In the genomic region with DNA sequence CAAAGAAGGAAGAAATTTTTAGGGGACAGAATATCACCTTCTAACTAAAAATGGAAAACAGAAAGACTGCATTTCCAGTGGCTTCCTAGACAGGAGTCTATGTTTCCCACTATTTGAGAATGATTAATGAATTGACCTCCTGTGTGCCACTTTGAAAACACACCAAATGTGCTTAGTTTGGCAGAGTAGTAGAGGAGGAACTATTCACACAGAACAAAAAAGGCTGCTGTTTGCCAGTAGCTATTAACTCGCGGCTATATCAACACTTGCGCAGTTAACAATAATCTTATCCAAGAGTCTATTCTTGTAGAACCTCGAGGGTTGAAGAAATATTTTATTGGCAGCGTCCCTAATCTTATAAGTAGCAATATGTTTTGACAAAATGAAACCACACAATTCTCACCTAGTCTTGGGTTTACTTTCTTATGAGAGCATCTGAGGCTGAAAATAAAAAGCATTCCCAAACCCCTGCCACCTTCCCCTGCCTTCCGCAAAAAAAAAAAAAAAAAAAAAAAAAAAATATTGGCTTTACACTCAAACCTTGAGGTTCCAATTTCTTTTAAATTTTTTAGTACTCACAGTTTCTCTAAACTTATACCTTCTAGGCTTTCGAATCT, we compare ENCODE assay signal across 25 cellular contexts.
DNase-seq lines count a peak whose midpoint lies in the region; ATAC-seq and TF ChIP-seq lines count a peak whose summit lies in the region.
"Had no signal": no experiment of that assay in that cellular context is flagged by ENCODE, and none has a peak within 500 bp of the region (broad histone marks: within the 10 kb centered on the region; RNA-seq: fewer than 3 reads in every experiment).

No MANE protein-coding gene starts in this region.

- H3K79me2 ChIP-seq in ACC112 (ENCODE audit: control insufficient read depth, insufficient read depth, low read length, unreplicated experiment), result no peaks in the 10 kb centered on the region

- no peak overlapping the region for H3K4me3 ChIP-seq in ACC112 (ENCODE audit: low read depth, low read length)
- no peak overlapping the region for H3K4me3 ChIP-seq in dorsolateral prefrontal cortex
- H3K4me3 ChIP-seq: left ventricle myocardium inferior, mucosa of descending colon, vagina had no signal

- H3K4me1 ChIP-seq in ACC112 (ENCODE audit: control insufficient read depth, insufficient read depth, low read length, unreplicated experiment) (no peaks in the 10 kb centered on the region), foreskin keratinocyte (no peaks in the 10 kb centered on the region)
- H3K4me1 ChIP-seq: left ventricle myocardium inferior, vagina had no signal

- H3K36me3 ChIP-seq in ACC112 (ENCODE audit: insufficient read depth, low read length), result no peaks in the 10 kb centered on the region
- H3K36me3 ChIP-seq: left ventricle myocardium inferior, vagina had no signal

- H3K27me3 ChIP-seq in ACC112 (ENCODE audit: insufficient read depth, low read length) (no peaks in the 10 kb centered on the region), dorsolateral prefrontal cortex (peaks cover 0 to 37% (median 5%) of the 10 kb centered on the region in 45 donors), foreskin keratinocyte (no peaks in the 10 kb centered on the region)
- H3K27me3 ChIP-seq: vagina had no signal

- H3K27ac ChIP-seq in ACC112 (ENCODE audit: low read depth, low read length) (no peak overlapping the region), dorsolateral prefrontal cortex (no peak overlapping the region), foreskin keratinocyte (no peak overlapping the region)
- H3K27ac ChIP-seq: C4-2B, left ventricle myocardium inferior, vagina had no signal

- DNase-seq in NCI-H1105 (lab: John Stamatoyannopoulos, UW) (peak; percentile 9), astrocyte of the hippocampus (ENCODE audit: low read depth, low spot score) (peak; percentile 64), left lobe of liver (ENCODE audit: low spot score) (no peak), dorsolateral prefrontal cortex (no peak), foreskin keratinocyte (no peak)
- DNase-seq: activated CD4-positive, alpha-beta T cell treated with anti-CD3 and anti-CD28 coated beads for 4 hours; activated CD8-positive, alpha-beta memory T cell treated with anti-CD3 and anti-CD28 coated beads, Interleukin-2, amount 10 ng/mL, durations not matched to agents 7 days and 5 days; anterior cingulate cortex; effector memory CD8-positive, alpha-beta T cell; glutamatergic neuron; HCEC 1CT; left ventricle myocardium inferior; MM.1S; mucosa of descending colon; NCI-H187; nephron progenitor cell; posterior cingulate gyrus; stimulated activated CD4-positive, alpha-beta T cell treated with anti-CD3 and anti-CD28 coated beads, Interleukin-1b, Interleukin-23, amount 100 ng/mL, for 48 hours; T-helper 17 cell had no signal

- intact Hi-C loops in dorsolateral prefrontal cortex (cut with DNase I), result no loop called here

- ATAC-seq in left lobe of liver, result peak; percentile 36
- ATAC-seq in HG02870 (IDR thresholded peaks at IDR 0.05; ENCODE audit: unreplicated experiment), result no peak
- ATAC-seq in GM21367 (IDR thresholded peaks at IDR 0.05; ENCODE audit: unreplicated experiment), result no peak
- no peak for ATAC-seq in foreskin keratinocyte
- ATAC-seq: activated CD8-positive, alpha-beta memory T cell treated with anti-CD3 and anti-CD28 coated beads, Interleukin-2, amount 10 ng/mL, durations not matched to agents 7 days and 5 days; effector memory CD8-positive, alpha-beta T cell; mucosa of descending colon; stimulated activated effector memory CD8-positive, alpha-beta T cell treated with anti-CD3 and anti-CD28 coated beads, Interleukin-12 subunit alpha, Interleukin-12 subunit beta, amount 100 ng/mL, for 72 hours; T-helper 17 cell had no signal

- H2AFZ ChIP-seq in ACC112 (ENCODE audit: low read length, unreplicated experiment), result peak overlapping the region; percentile 10

- TF ChIP-seq CTCF in dorsolateral prefrontal cortex (IDR thresholded peaks at IDR 0.05 in 54 of 56, conservative IDR thresholded peaks at IDR 0.05 in 2 of 56; ENCODE audit: low read depth in 1 of 56, partially characterized antibody in 56 of 56) (no peak), foreskin keratinocyte (conservative IDR thresholded peaks at IDR 0.05) (no peak)

Comparison
In these comparisons a context has a peak if more than half of its experiments do, and no peak if none do; other contexts are left out.
1. DNase-seq: peak in NCI-H1105 (single experiment) and astrocyte of the hippocampus (single experiment); none in left lobe of liver (single experiment), dorsolateral prefrontal cortex (0 of 10) and foreskin keratinocyte (0 of 2).